Comparison of ENCODE assay signal across 22 cellular contexts in genomic region chrX:118585296-118585695, GRCh38.
DNase-seq lines count a peak whose midpoint lies in the region; ATAC-seq, FAIRE-seq and TF ChIP-seq lines count a peak whose summit lies in the region.
"Had no signal": no experiment of that assay in that cellular context is flagged by ENCODE, and none has a peak within 500 bp of the region (broad histone marks: within the 10 kb centered on the region; RNA-seq: fewer than 3 reads in every experiment).

No MANE protein-coding gene starts in this region.

- FAIRE-seq in GM12891 (lab: Jason Lieb, UNC): peak; percentile 87
- FAIRE-seq: GM12892, HepG2 had no signal

- H3K27ac ChIP-seq in Karpas-422 (ENCODE audit: low read length) (peak overlapping the region; percentile 60), OCI-LY7 (ENCODE audit: low read depth, low read length, poor library complexity, severe bottlenecking) (no peak overlapping the region)
- H3K27ac ChIP-seq: BLaER1 treated with 17β-estradiol and CSF1 and Interleukin-3, amounts not matched to agents 10 nM and 100 nM had no signal

- H3K9me3 ChIP-seq in Karpas-422 (ENCODE audit: low read length) (no peaks in the 10 kb centered on the region), OCI-LY7 (ENCODE audit: low read length) (no peaks in the 10 kb centered on the region)

- H3K9me3 Mint-ChIP-seq in activated naive CD4-positive, alpha-beta T cell treated with anti-CD3 and anti-CD28 coated beads, Interleukin-2, amount 50 U/mL, for 24 hours: no peaks in the 10 kb centered on the region
- H3K9me3 Mint-ChIP-seq in activated naive CD4-positive, alpha-beta T cell treated with anti-CD3 and anti-CD28 coated beads, Interleukin-2, amount 50 U/mL, for 72 hours: no peaks in the 10 kb centered on the region
- peaks cover 0 to 20% (median 4%) of the 10 kb centered on the region in 7 donors for H3K9me3 Mint-ChIP-seq in naive B cell

- TF ChIP-seq POLR2A in GM12891 (IDR thresholded peaks at IDR 0.05; ENCODE audit: low read depth, low read length): no peak

- intact Hi-C loops in OCI-LY7 (cut with micrococcal nuclease; ENCODE audit: unreplicated experiment): no loop called here

- peaks cover 18% of the 10 kb centered on the region for H3K4me1 ChIP-seq in Karpas-422 (ENCODE audit: low read length)
- H3K4me1 ChIP-seq in OCI-LY7 (ENCODE audit: insufficient read depth, low read length, poor library complexity, severe bottlenecking): no peaks in the 10 kb centered on the region

- peak overlapping the region; percentile 35 for H3K27ac Mint-ChIP-seq in activated naive CD4-positive, alpha-beta T cell treated with anti-CD3 and anti-CD28 coated beads, Interleukin-2, amount 50 U/mL, for 24 hours
- peak overlapping the region in 1 of 2 donors; percentile 68 for H3K27ac Mint-ChIP-seq in activated naive CD4-positive, alpha-beta T cell treated with anti-CD3 and anti-CD28 coated beads, Interleukin-2, amount 50 U/mL, for 72 hours
- peak overlapping the region in 4 of 6 donors; percentile 9 to 81 (median 22) for H3K27ac Mint-ChIP-seq in naive B cell
- H3K27ac Mint-ChIP-seq: B cell; CD8-positive, alpha-beta memory T cell had no signal

- POLR2A ChIA-PET in OCI-LY7 (lab: Charles Lee): no interaction called here

- no peak for TF ChIP-seq CTCF in OCI-LY7 (conservative IDR thresholded peaks at IDR 0.05; ENCODE audit: low read length)

- H3K27me3 ChIP-seq in Karpas-422 (ENCODE audit: low read length): no peaks in the 10 kb centered on the region

- peaks cover 12% of the 10 kb centered on the region for H3K36me3 Mint-ChIP-seq in activated naive CD4-positive, alpha-beta T cell treated with anti-CD3 and anti-CD28 coated beads, Interleukin-2, amount 50 U/mL, for 24 hours
- peaks cover 0 to 8% of the 10 kb centered on the region in 2 donors for H3K36me3 Mint-ChIP-seq in activated naive CD4-positive, alpha-beta T cell treated with anti-CD3 and anti-CD28 coated beads, Interleukin-2, amount 50 U/mL, for 72 hours
- H3K36me3 Mint-ChIP-seq in naive B cell: peaks cover 27 to 43% of the 10 kb centered on the region in 2 donors

- no peak for ATAC-seq in activated naive CD4-positive, alpha-beta T cell treated with anti-CD3 and anti-CD28 coated beads, Interleukin-2, amount 50 U/mL, for 72 hours
- ATAC-seq in naive B cell (ENCODE audit: low read depth in 2 of 2): no peak
- ATAC-seq in HG03097 (IDR thresholded peaks at IDR 0.05; ENCODE audit: low FRiP score, unreplicated experiment): no peak
- ATAC-seq: HCT116, HepG2 had no signal

- no peak for DNase-seq in activated naive CD4-positive, alpha-beta T cell treated with anti-CD3 and anti-CD28 coated beads, Interleukin-2, amount 50 U/mL, for 72 hours (ENCODE audit: low spot score in 2 of 2)
- no peak for DNase-seq in GM12891 (ENCODE audit: insufficient read length, low spot score)
- DNase-seq in Karpas-422: no peak
- no peak for DNase-seq in naive B cell
- DNase-seq in GF-D8 (lab: John Stamatoyannopoulos, UW): no peak
- DNase-seq in OCI-LY7 (ENCODE audit: low spot score): no peak
- DNase-seq: CD8-positive, alpha-beta memory T cell; COR-L47; DMS 273 treated with DMSO at 0.1 percent for 48 hours; DMS53; DND-41; EL; GOT3; H7 had no signal

- BruUV-seq in OCI-LY7 (replicated peaks; lab: Mats Ljungman, UMichigan): no TSS peak

- H3K4me2 ChIP-seq in Karpas-422 (ENCODE audit: low read depth, low read length, poor library complexity, severe bottlenecking) (no peak overlapping the region), OCI-LY7 (ENCODE audit: low read length) (no peak overlapping the region)

- no peak overlapping the region for H3K4me3 Mint-ChIP-seq in activated naive CD4-positive, alpha-beta T cell treated with anti-CD3 and anti-CD28 coated beads, Interleukin-2, amount 50 U/mL, for 24 hours
- no peak overlapping the region for H3K4me3 Mint-ChIP-seq in naive B cell
- H3K4me3 Mint-ChIP-seq: B cell; CD8-positive, alpha-beta memory T cell; IgD-negative memory B cell had no signal

- no peaks in the 10 kb centered on the region for H4K20me1 ChIP-seq in Karpas-422 (ENCODE audit: insufficient read depth, low read depth, low read length)
- H4K20me1 ChIP-seq in OCI-LY7 (ENCODE audit: insufficient read depth, low read length): no peaks in the 10 kb centered on the region

- no peak overlapping the region for H2AFZ ChIP-seq in Karpas-422 (ENCODE audit: low read length)
- H2AFZ ChIP-seq in OCI-LY7 (ENCODE audit: low read length): no peak overlapping the region

- H3K36me3 ChIP-seq in Karpas-422 (ENCODE audit: insufficient read depth, low read length): peaks cover 16% of the 10 kb centered on the region; the same call in 1 of the 2 replicates
- H3K36me3 ChIP-seq in OCI-LY7 (ENCODE audit: insufficient read depth, low read length): peaks cover 28% of the 10 kb centered on the region

- H3K4me3 ChIP-seq in Karpas-422 (ENCODE audit: low read length): no peak overlapping the region
- H3K4me3 ChIP-seq in OCI-LY7 (ENCODE audit: low read depth, low read length, poor library complexity, severe bottlenecking): no peak overlapping the region
- H3K4me3 ChIP-seq: BLaER1 treated with 17β-estradiol and CSF1 and Interleukin-3, amounts not matched to agents 10 nM and 100 nM had no signal

- H3K4me1 Mint-ChIP-seq in activated naive CD4-positive, alpha-beta T cell treated with anti-CD3 and anti-CD28 coated beads, Interleukin-2, amount 50 U/mL, for 24 hours: no peaks in the 10 kb centered on the region
- peaks cover 9 to 15% (median 9%) of the 10 kb centered on the region in 3 donors for H3K4me1 Mint-ChIP-seq in naive B cell
- H3K4me1 Mint-ChIP-seq: CD8-positive, alpha-beta memory T cell had no signal

- CTCF ChIA-PET in OCI-LY7 (lab: Charles Lee; ENCODE audit: unreplicated experiment): no interaction called here

- no peak overlapping the region for H3K9ac ChIP-seq in Karpas-422 (ENCODE audit: low read length)
- H3K9ac ChIP-seq: BLaER1 treated with 17β-estradiol and CSF1 and Interleukin-3, amounts not matched to agents 10 nM and 100 nM had no signal

- no peaks in the 10 kb centered on the region for H3K27me3 Mint-ChIP-seq in activated naive CD4-positive, alpha-beta T cell treated with anti-CD3 and anti-CD28 coated beads, Interleukin-2, amount 50 U/mL, for 24 hours
- H3K27me3 Mint-ChIP-seq in naive B cell: no peaks in the 10 kb centered on the region
- H3K27me3 Mint-ChIP-seq: B cell; CD8-positive, alpha-beta memory T cell; IgD-negative memory B cell had no signal

- no peaks in the 10 kb centered on the region for H3K79me2 ChIP-seq in Karpas-422 (ENCODE audit: low read length)
- H3K79me2 ChIP-seq in OCI-LY7 (ENCODE audit: insufficient read depth, low read depth, low read length): no peaks in the 10 kb centered on the region

- no peaks in the 10 kb centered on the region for H3K9me2 ChIP-seq in Karpas-422 (replicated peaks; ENCODE audit: insufficient read depth, low read length)
- H3K9me2 ChIP-seq in OCI-LY7 (ENCODE audit: insufficient read depth, low read length): no peaks in the 10 kb centered on the region

TF ChIP-seq in GM12891, 5 proteins besides CTCF, POLR2A, EP300 and RAD21:
- TF ChIP-seq SPI1 (IDR thresholded peaks at IDR 0.05; ENCODE audit: low read depth, low read length) (no peak), PAX5 (IDR thresholded peaks at IDR 0.05; ENCODE audit: insufficient read depth, low read length, severe bottlenecking) (no peak), POU2F2 (IDR thresholded peaks at IDR 0.05; ENCODE audit: low read depth, low read length) (no peak), POLR2AphosphoS5 (IDR thresholded peaks at IDR 0.05; ENCODE audit: low read depth, low read length) (no peak), TAF1 (IDR thresholded peaks at IDR 0.05; ENCODE audit: low read depth, low read length) (no peak)
TF ChIP-seq in GM12891: peak in this region for 0.
